37 cellular contexts compared by ENCODE assay signal in genomic region chr18:10090668-10091067, GRCh38.
"Had no signal": no experiment of that assay in that cellular context is flagged by ENCODE, and none has a peak within 500 bp of the region (broad histone marks: within the 10 kb centered on the region; RNA-seq: fewer than 3 reads in every experiment).

No MANE protein-coding gene starts in this region.

- H3K27me3 ChIP-seq: adrenal gland, body of pancreas, breast epithelium, cardiac muscle cell, colonic mucosa, esophagus muscularis mucosa, foreskin keratinocyte, gastrocnemius medialis had no signal

- FAIRE-seq: endometrium, endothelial cell of umbilical vein had no signal

- H3K4me1 Mint-ChIP-seq: activated B cell treated with CpG ODN at 0.5 μM for 24 hours; activated CD4-positive, alpha-beta T cell treated with anti-CD3 and anti-CD28 coated beads for 36 hours; activated CD8-positive, alpha-beta memory T cell treated with anti-CD3 and anti-CD28 coated beads, Interleukin-2, amount 10 ng/mL, durations not matched to agents 7 days and 5 days; activated naive CD4-positive, alpha-beta T cell treated with anti-CD3 and anti-CD28 coated beads, Interleukin-2, amount 50 U/mL, for 24 hours; activated naive CD8-positive, alpha-beta T cell treated with anti-CD3 and anti-CD28 coated beads for 36 hours; activated naive CD8-positive, alpha-beta T cell treated with anti-CD3 and anti-CD28 coated beads, Interleukin-2, amount 50 U/mL, for 24 hours; T-helper 17 cell had no signal

- H3K27ac ChIP-seq: adrenal gland, body of pancreas, breast epithelium, cardiac muscle cell, colonic mucosa, esophagus muscularis mucosa, foreskin keratinocyte, gastrocnemius medialis, WERI-Rb-1 had no signal

- H3K27ac Mint-ChIP-seq: activated B cell treated with CpG ODN at 0.5 μM for 24 hours; activated CD4-positive, alpha-beta memory T cell treated with anti-CD3 and anti-CD28 coated beads for 36 hours; activated CD4-positive, alpha-beta T cell treated with anti-CD3 and anti-CD28 coated beads for 36 hours; activated CD4-positive, alpha-beta T cell treated with anti-CD3 and anti-CD28 coated beads, Interleukin-2, amount 10 ng/mL, durations not matched to agents 24 days and 14 days; activated CD8-positive, alpha-beta memory T cell treated with anti-CD3 and anti-CD28 coated beads, Interleukin-2, amount 10 ng/mL, durations not matched to agents 7 days and 5 days; activated CD8-positive, alpha-beta T cell treated with anti-CD3 and anti-CD28 coated beads, Interleukin-2, amount 10 ng/mL, durations not matched to agents 7 days and 5 days; activated naive CD4-positive, alpha-beta T cell treated with anti-CD3 and anti-CD28 coated beads for 36 hours; activated naive CD4-positive, alpha-beta T cell treated with anti-CD3 and anti-CD28 coated beads, Interleukin-2, amount 50 U/mL, for 24 hours; activated naive CD8-positive, alpha-beta T cell treated with anti-CD3 and anti-CD28 coated beads for 36 hours; activated naive CD8-positive, alpha-beta T cell treated with anti-CD3 and anti-CD28 coated beads, Interleukin-2, amount 50 U/mL, for 24 hours; activated T-helper 1 cell treated with anti-CD3 and anti-CD28 coated beads, Interleukin-12 subunit alpha, Interleukin-12 subunit beta, Interleukin-2, Interleukin-4 antibody, amounts not matched to agents 30 ng/mL and 10 ng/mL and 1 ng/mL, durations not matched to agents 14 hours and 24 hours and 36 hours; activated T-helper 2 cell treated with anti-CD3 and anti-CD28 coated beads, Interferon-gamma antibody, Interleukin-2, Interleukin-4, amounts not matched to agents 10 μg/mL and 5 μg/mL and 100 μg/mL, durations not matched to agents 14 hours and 24 hours and 36 hours; T-helper 17 cell; T-helper 2 cell treated with Interferon-gamma antibody and Interleukin-4, amounts not matched to agents 5 μg/mL and 100 μg/mL, for 36 hours had no signal

- ATAC-seq: activated CD4-positive, alpha-beta T cell treated with anti-CD3 and anti-CD28 coated beads for 36 hours; activated CD8-positive, alpha-beta memory T cell treated with anti-CD3 and anti-CD28 coated beads, Interleukin-2, amount 10 ng/mL, durations not matched to agents 7 days and 5 days; activated CD8-positive, alpha-beta T cell treated with anti-CD3 and anti-CD28 coated beads, Interleukin-2, amount 10 ng/mL, durations not matched to agents 7 days and 5 days; activated naive CD8-positive, alpha-beta T cell treated with anti-CD3 and anti-CD28 coated beads, Interleukin-2, amount 50 U/mL, for 24 hours; body of pancreas; foreskin keratinocyte; gastrocnemius medialis; T-helper 17 cell had no signal

- H3K4me3 ChIP-seq: adrenal gland, body of pancreas, breast epithelium, cardiac muscle cell, colonic mucosa, esophagus muscularis mucosa, gastrocnemius medialis had no signal

- H3K36me3 ChIP-seq: adrenal gland, breast epithelium, cardiac muscle cell, colonic mucosa, esophagus muscularis mucosa, gastrocnemius medialis, WERI-Rb-1 had no signal

- DNase-seq: activated B cell treated with CpG ODN at 0.5 μM for 24 hours; activated CD4-positive, alpha-beta memory T cell treated with anti-CD3 and anti-CD28 coated beads for 36 hours; activated CD4-positive, alpha-beta T cell treated with anti-CD3 and anti-CD28 coated beads for 36 hours; activated CD4-positive, alpha-beta T cell treated with anti-CD3 and anti-CD28 coated beads, Interleukin-2, amount 10 ng/mL, durations not matched to agents 24 days and 14 days; activated CD4-positive, CD25-positive, alpha-beta regulatory T cell treated with anti-CD3 and anti-CD28 coated beads, Interleukin-2, amount 50 U/mL, for 72 hours; activated CD8-positive, alpha-beta memory T cell treated with anti-CD3 and anti-CD28 coated beads, Interleukin-2, amount 10 ng/mL, durations not matched to agents 7 days and 5 days; activated CD8-positive, alpha-beta memory T cell treated with anti-CD3 and anti-CD28 coated beads, Interleukin-2, amount 50 U/mL, for 4 hours; activated CD8-positive, alpha-beta T cell treated with anti-CD3 and anti-CD28 coated beads, Interleukin-2, amount 10 ng/mL, durations not matched to agents 7 days and 5 days; activated effector memory CD4-positive, alpha-beta T cell treated with anti-CD3 and anti-CD28 coated beads, Interleukin-2, amount 50 U/mL, for 16 hours; activated naive CD4-positive, alpha-beta T cell treated with anti-CD3 and anti-CD28 coated beads for 36 hours; activated naive CD8-positive, alpha-beta T cell treated with anti-CD3 and anti-CD28 coated beads for 36 hours; activated naive CD8-positive, alpha-beta T cell treated with anti-CD3 and anti-CD28 coated beads, Interleukin-2, amount 50 U/mL, for 24 hours; activated T-cell treated with anti-CD3 and anti-CD28 coated beads, Interleukin-2, amount 50 U/mL, for 1 hour; activated T-cell treated with anti-CD3 and anti-CD28 coated beads, Interleukin-2, amount 50 U/mL, for 48 hours; adrenal gland; amygdala; aorta; body of pancreas; central memory CD4-positive, alpha-beta T cell; cerebellar nuclear complex; colonic mucosa; effector CD8-positive, alpha-beta T cell; foreskin keratinocyte; gastrocnemius medialis; T-helper 1 cell; T-helper 17 cell; T1000; WERI-Rb-1 had no signal

- H3K36me3 Mint-ChIP-seq: activated CD4-positive, alpha-beta memory T cell treated with anti-CD3 and anti-CD28 coated beads for 36 hours; activated CD8-positive, alpha-beta memory T cell treated with anti-CD3 and anti-CD28 coated beads, Interleukin-2, amount 10 ng/mL, durations not matched to agents 7 days and 5 days; activated naive CD4-positive, alpha-beta T cell treated with anti-CD3 and anti-CD28 coated beads, Interleukin-2, amount 50 U/mL, for 24 hours; activated naive CD8-positive, alpha-beta T cell treated with anti-CD3 and anti-CD28 coated beads for 36 hours had no signal

- H3K9me3 ChIP-seq: adrenal gland, body of pancreas, breast epithelium, colonic mucosa, esophagus muscularis mucosa, gastrocnemius medialis had no signal

- H3K27me3 Mint-ChIP-seq: activated B cell treated with CpG ODN at 0.5 μM for 24 hours; activated CD8-positive, alpha-beta memory T cell treated with anti-CD3 and anti-CD28 coated beads, Interleukin-2, amount 10 ng/mL, durations not matched to agents 7 days and 5 days; activated naive CD8-positive, alpha-beta T cell treated with anti-CD3 and anti-CD28 coated beads for 36 hours; activated naive CD8-positive, alpha-beta T cell treated with anti-CD3 and anti-CD28 coated beads, Interleukin-2, amount 50 U/mL, for 24 hours had no signal

- H3K9me3 Mint-ChIP-seq: activated B cell treated with CpG ODN at 0.5 μM for 24 hours; activated CD4-positive, alpha-beta memory T cell treated with anti-CD3 and anti-CD28 coated beads for 36 hours; activated CD4-positive, alpha-beta T cell treated with anti-CD3 and anti-CD28 coated beads, Interleukin-2, amount 10 ng/mL, durations not matched to agents 24 days and 14 days; activated naive CD4-positive, alpha-beta T cell treated with anti-CD3 and anti-CD28 coated beads for 36 hours; activated naive CD4-positive, alpha-beta T cell treated with anti-CD3 and anti-CD28 coated beads, Interleukin-2, amount 50 U/mL, for 24 hours; activated naive CD8-positive, alpha-beta T cell treated with anti-CD3 and anti-CD28 coated beads for 36 hours; activated naive CD8-positive, alpha-beta T cell treated with anti-CD3 and anti-CD28 coated beads, Interleukin-2, amount 50 U/mL, for 24 hours; activated T-helper 1 cell treated with anti-CD3 and anti-CD28 coated beads, Interleukin-12 subunit alpha, Interleukin-12 subunit beta, Interleukin-2, Interleukin-4 antibody, amounts not matched to agents 30 ng/mL and 10 ng/mL and 1 ng/mL, durations not matched to agents 14 hours and 24 hours and 36 hours; activated T-helper 2 cell treated with anti-CD3 and anti-CD28 coated beads, Interferon-gamma antibody, Interleukin-2, Interleukin-4, amounts not matched to agents 10 μg/mL and 5 μg/mL and 100 μg/mL, durations not matched to agents 14 hours and 24 hours and 36 hours had no signal

- H3K4me3 Mint-ChIP-seq: activated B cell treated with CpG ODN at 0.5 μM for 24 hours; activated CD4-positive, alpha-beta memory T cell treated with anti-CD3 and anti-CD28 coated beads for 36 hours; activated CD4-positive, alpha-beta T cell treated with anti-CD3 and anti-CD28 coated beads for 36 hours; activated CD4-positive, alpha-beta T cell treated with anti-CD3 and anti-CD28 coated beads, Interleukin-2, amount 10 ng/mL, durations not matched to agents 24 days and 14 days; activated CD8-positive, alpha-beta memory T cell treated with anti-CD3 and anti-CD28 coated beads, Interleukin-2, amount 10 ng/mL, durations not matched to agents 7 days and 5 days; activated CD8-positive, alpha-beta T cell treated with anti-CD3 and anti-CD28 coated beads, Interleukin-2, amount 10 ng/mL, durations not matched to agents 7 days and 5 days; activated naive CD4-positive, alpha-beta T cell treated with anti-CD3 and anti-CD28 coated beads for 36 hours; activated naive CD4-positive, alpha-beta T cell treated with anti-CD3 and anti-CD28 coated beads, Interleukin-2, amount 50 U/mL, for 24 hours; activated naive CD8-positive, alpha-beta T cell treated with anti-CD3 and anti-CD28 coated beads for 36 hours; activated naive CD8-positive, alpha-beta T cell treated with anti-CD3 and anti-CD28 coated beads, Interleukin-2, amount 50 U/mL, for 24 hours; activated T-helper 1 cell treated with anti-CD3 and anti-CD28 coated beads, Interleukin-12 subunit alpha, Interleukin-12 subunit beta, Interleukin-2, Interleukin-4 antibody, amounts not matched to agents 30 ng/mL and 10 ng/mL and 1 ng/mL, durations not matched to agents 14 hours and 24 hours and 36 hours; T-helper 17 cell; T-helper 2 cell treated with Interferon-gamma antibody and Interleukin-4, amounts not matched to agents 5 μg/mL and 100 μg/mL, for 36 hours had no signal

- H3K4me1 ChIP-seq: adrenal gland, breast epithelium, colonic mucosa, esophagus muscularis mucosa, gastrocnemius medialis had no signal
